In the genomic region with DNA sequence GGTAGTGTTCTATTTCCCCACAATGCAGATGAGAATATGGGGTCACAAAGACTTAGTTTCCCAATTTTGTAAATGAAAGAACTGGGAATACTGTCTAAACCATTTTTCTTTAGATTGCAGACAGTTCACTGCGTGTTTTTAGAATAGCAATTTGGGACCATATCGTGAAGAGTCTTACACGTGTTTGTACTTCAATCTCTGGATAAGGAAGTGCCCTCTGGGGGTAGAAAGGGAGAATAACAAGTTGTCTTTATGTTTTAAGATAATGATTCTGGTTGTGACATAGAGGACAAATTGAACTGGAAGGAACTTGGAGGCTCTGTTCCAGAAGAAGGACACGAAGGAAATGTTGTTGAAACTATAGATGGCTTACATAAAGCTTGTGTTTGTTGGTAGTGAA, we compare ENCODE assay signal across 9 cellular contexts.
DNase-seq lines count a peak whose midpoint lies in the region; ATAC-seq and TF ChIP-seq lines count a peak whose summit lies in the region.
"Had no signal": no experiment of that assay in that cellular context is flagged by ENCODE, and none has a peak within 500 bp of the region (broad histone marks: within the 10 kb centered on the region; RNA-seq: fewer than 3 reads in every experiment).

No MANE protein-coding gene starts in this region.

- H3K27ac ChIP-seq in PC-3 (ENCODE audit: low read length) = no peak overlapping the region

- CTCF ChIA-PET in HEK293T (lab: Yijun Ruan, JAX) = no interaction called here
- CTCF ChIA-PET in PC-3 (lab: Charles Lee) = no interaction called here

- no peaks in the 10 kb centered on the region for H3K79me2 ChIP-seq in PC-3 (ENCODE audit: low read length)

- H4K20me1 ChIP-seq in PC-3 (ENCODE audit: low read length) = no peaks in the 10 kb centered on the region

- H3K36me3 ChIP-seq in PC-3 (ENCODE audit: low read depth, low read length) = no peaks in the 10 kb centered on the region

- TF ChIP-seq CTCF in AG10803 (conservative IDR thresholded peaks at IDR 0.05; ENCODE audit: low read length) = peak; percentile 17; the same call in 1 of the 2 replicates
- TF ChIP-seq CTCF in PC-3 (conservative IDR thresholded peaks at IDR 0.05; ENCODE audit: low read depth, low read length) = peak; percentile 64

- no TSS peak for BruUV-seq in PC-3 (replicated peaks; lab: Mats Ljungman, UMichigan)

- no peaks in the 10 kb centered on the region for H3K27me3 ChIP-seq in PC-3 (ENCODE audit: low read length)

- no peak overlapping the region for H2AFZ ChIP-seq in PC-3 (ENCODE audit: low read length)

- intact Hi-C loops in PC-3 (cut with micrococcal nuclease) (loop anchor here (5.0 to 10.0 kb wide), 2 partner anchors 402 to 689 kb away; no protein-coding TSS in a partner anchor), posterior cingulate gyrus (cut with DNase I) (no loop called here)

- H3K4me3 ChIP-seq in AG10803 (ENCODE audit: low read length) (no peak overlapping the region), PC-3 (ENCODE audit: low read length) (no peak overlapping the region)

- DNase-seq in AG10803 (ENCODE audit: low read depth) (no peak), HEK293T (ENCODE audit: extremely low spot score) (peak; percentile 5), PC-3 (peak; percentile 44), glomerular visceral epithelial cell (ENCODE audit: extremely low spot score) (peak; percentile 23), foreskin melanocyte (no peak), posterior cingulate gyrus (no peak), ecto neural progenitor cell (ENCODE audit: low spot score) (no peak)

- H3K9me3 ChIP-seq in PC-3 (ENCODE audit: low read length) = no peaks in the 10 kb centered on the region

- no peak overlapping the region for H3K9ac ChIP-seq in PC-3 (ENCODE audit: low read length)

- no peaks in the 10 kb centered on the region for H3K9me2 ChIP-seq in PC-3 (replicated peaks; ENCODE audit: low read length)

- peak; percentile 42; the same call in 1 of the 2 replicates for ATAC-seq in PC-3
- ATAC-seq in GM21737 (IDR thresholded peaks at IDR 0.05; ENCODE audit: unreplicated experiment) = no peak
- ATAC-seq: naive thymus-derived CD4-positive, alpha-beta T cell had no signal

- POLR2A ChIA-PET in HEK293T (lab: Yijun Ruan, JAX) = no interaction called here
- POLR2A ChIA-PET in PC-3 (lab: Charles Lee; ENCODE audit: unreplicated experiment) = no interaction called here

- no peaks in the 10 kb centered on the region for H3F3A ChIP-seq in PC-3 (ENCODE audit: low read length, unreplicated experiment)

- H3K4me1 ChIP-seq in PC-3 (ENCODE audit: insufficient read depth, low read length) = no peaks in the 10 kb centered on the region

- H3K4me2 ChIP-seq in PC-3 (ENCODE audit: low read length) = no peak overlapping the region

TF ChIP-seq in HEK293T, 16 proteins besides CTCF, POLR2A, EP300 and RAD21:
- TF ChIP-seq FOXM1 (IDR thresholded peaks at IDR 0.05; ENCODE audit: borderline replicate concordance) (no peak), L3MBTL2 (conservative IDR thresholded peaks at IDR 0.05) (peak; percentile 45)

Comparison
In these comparisons a context has a peak if more than half of its experiments do, and no peak if none do; other contexts are left out.
1. DNase-seq: peak in HEK293T (single experiment), PC-3 (single experiment) and glomerular visceral epithelial cell (single experiment); none in AG10803 (single experiment), foreskin melanocyte (single experiment), posterior cingulate gyrus (0 of 10) and ecto neural progenitor cell (single experiment).